In genomic region chr2:227082286-227082685, GRCh38 we compare ENCODE assay signal across 13 cellular contexts.
DNase-seq lines count a peak whose midpoint lies in the region; ATAC-seq lines count a peak whose summit lies in the region.
"Had no signal": no experiment of that assay in that cellular context is flagged by ENCODE, and none has a peak within 500 bp of the region (broad histone marks: within the 10 kb centered on the region; RNA-seq: fewer than 3 reads in every experiment).

No MANE protein-coding gene starts in this region.

- no peaks in the 10 kb centered on the region for H3K4me1 Mint-ChIP-seq in stimulated activated effector memory CD8-positive, alpha-beta T cell treated with anti-CD3 and anti-CD28 coated beads, Interleukin-12 subunit alpha, Interleukin-12 subunit beta, amount 100 ng/mL, for 72 hours
- H3K4me1 Mint-ChIP-seq: natural killer cell had no signal

- DNase-seq in DMS53 (lab: John Stamatoyannopoulos, UW) (peak; percentile 11), DMS53 treated with DMSO at 0.1 percent for 48 hours (lab: John Stamatoyannopoulos, UW; ENCODE audit: unreplicated experiment) (no peak), islet precursor cell (no peak), NCI-H748 (lab: John Stamatoyannopoulos, UW; ENCODE audit: unreplicated experiment) (no peak)
- no peak for DNase-seq in stimulated activated effector memory CD8-positive, alpha-beta T cell treated with anti-CD3 and anti-CD28 coated beads, Interleukin-12 subunit alpha, Interleukin-12 subunit beta, amount 100 ng/mL, for 72 hours (ENCODE audit: low spot score in 2 of 2)
- DNase-seq in effector CD8-positive, alpha-beta T cell (lab: John Stamatoyannopoulos, UW): no peak
- DNase-seq: Caco-2, natural killer cell, NCI-H1436, small intestine had no signal

- H3K9me3 Mint-ChIP-seq in stimulated activated effector memory CD8-positive, alpha-beta T cell treated with anti-CD3 and anti-CD28 coated beads, Interleukin-12 subunit alpha, Interleukin-12 subunit beta, amount 100 ng/mL, for 72 hours: no peaks in the 10 kb centered on the region

- no peak overlapping the region for H3K27ac Mint-ChIP-seq in stimulated activated effector memory CD8-positive, alpha-beta T cell treated with anti-CD3 and anti-CD28 coated beads, Interleukin-12 subunit alpha, Interleukin-12 subunit beta, amount 100 ng/mL, for 72 hours
- H3K27ac Mint-ChIP-seq: activated naive CD8-positive, alpha-beta T cell; natural killer cell had no signal

- no peaks in the 10 kb centered on the region for H3K36me3 Mint-ChIP-seq in stimulated activated effector memory CD8-positive, alpha-beta T cell treated with anti-CD3 and anti-CD28 coated beads, Interleukin-12 subunit alpha, Interleukin-12 subunit beta, amount 100 ng/mL, for 72 hours
- H3K36me3 Mint-ChIP-seq: activated naive CD8-positive, alpha-beta T cell; natural killer cell had no signal

- peak; percentile 90 for ATAC-seq in GM21786 (IDR thresholded peaks at IDR 0.05; ENCODE audit: unreplicated experiment)
- peak; percentile 97 for ATAC-seq in HG03159 (IDR thresholded peaks at IDR 0.05; ENCODE audit: unreplicated experiment)
- peak; percentile 64 for ATAC-seq in stimulated activated effector memory CD8-positive, alpha-beta T cell treated with anti-CD3 and anti-CD28 coated beads, Interleukin-12 subunit alpha, Interleukin-12 subunit beta, amount 100 ng/mL, for 72 hours
- ATAC-seq: natural killer cell had no signal

- no peak overlapping the region for H3K4me3 Mint-ChIP-seq in stimulated activated effector memory CD8-positive, alpha-beta T cell treated with anti-CD3 and anti-CD28 coated beads, Interleukin-12 subunit alpha, Interleukin-12 subunit beta, amount 100 ng/mL, for 72 hours
- H3K4me3 Mint-ChIP-seq: activated naive CD8-positive, alpha-beta T cell; natural killer cell had no signal
